In genomic region chr3:45838466-45838865, GRCh38 we compare ENCODE assay signal across 32 cellular contexts. TPM values are rescaled to one million over a fixed set of nuclear protein-coding genes. Genes with fewer than 3 reads are reported as not detected.
"Had no signal": no experiment of that assay in that cellular context is flagged by ENCODE, and none has a peak within 500 bp of the region (broad histone marks: within the 10 kb centered on the region; RNA-seq: fewer than 3 reads in every experiment).

No MANE protein-coding gene starts in this region.

- H3K4me1 Mint-ChIP-seq: activated T-helper 17 cell treated with anti-CD3 and anti-CD28 coated beads, Interleukin-2, amount 50 U/mL, for 72 hours had no signal

- DNase-seq: activated CD4-positive, alpha-beta T cell treated with anti-CD3 and anti-CD28 coated beads for 4 hours; activated CD4-positive, alpha-beta T cell treated with anti-CD3 and anti-CD28 coated beads, Interleukin-2, amount 50 U/mL, for 1 hour; activated CD4-positive, alpha-beta T cell treated with anti-CD3 and anti-CD28 coated beads, Interleukin-2, amount 50 U/mL, for 48 hours; activated CD4-positive, CD25-positive, alpha-beta regulatory T cell; activated CD4-positive, CD25-positive, alpha-beta regulatory T cell treated with anti-CD3 and anti-CD28 coated beads, Interleukin-2, amount 50 U/mL, for 72 hours; activated CD8-positive, alpha-beta memory T cell treated with anti-CD3 and anti-CD28 coated beads for 24 hours; activated CD8-positive, alpha-beta T cell treated with anti-CD3 and anti-CD28 coated beads for 36 hours; activated effector memory CD4-positive, alpha-beta T cell treated with Interleukin-2 at 50 U/mL for 16 hours; activated gamma-delta T cell treated with Interleukin-2 at 50 U/mL for 16 hours; activated naive CD4-positive, alpha-beta T cell treated with anti-CD3 and anti-CD28 coated beads, Interleukin-2, amount 50 U/mL, for 16 hours; activated naive CD4-positive, alpha-beta T cell treated with Interleukin-2 at 50 U/mL for 16 hours; activated T-cell treated with anti-CD3 and anti-CD28 coated beads, Interleukin-2, amount 50 U/mL, for 4 hours; amniotic stem cell; anterior cingulate cortex; brain microvascular endothelial cell; dorsolateral prefrontal cortex; effector memory CD4-positive, alpha-beta T cell; erythroblast; foreskin keratinocyte; gastrocnemius medialis; glutamatergic neuron; heart left ventricle; T-helper 2 cell had no signal

- H3K9me3 Mint-ChIP-seq: activated CD8-positive, alpha-beta T cell treated with anti-CD3 and anti-CD28 coated beads for 36 hours; activated T-cell treated with anti-CD3 and anti-CD28 coated beads, Interleukin-2, amount 50 U/mL, for 4 hours; activated T-helper 17 cell treated with anti-CD3 and anti-CD28 coated beads, Interleukin-2, amount 50 U/mL, for 72 hours; central memory CD8-positive, alpha-beta T cell; dendritic cell treated with granulocyte-macrophage colony-stimulating factor and Interleukin-4, amounts not matched to agents 40 ng/mL and 50 ng/mL, for 4 days had no signal

- H3K4me3 Mint-ChIP-seq: activated CD8-positive, alpha-beta T cell treated with anti-CD3 and anti-CD28 coated beads for 36 hours; activated naive CD8-positive, alpha-beta T cell; activated T-cell treated with anti-CD3 and anti-CD28 coated beads, Interleukin-2, amount 50 U/mL, for 4 hours; activated T-helper 17 cell treated with anti-CD3 and anti-CD28 coated beads, Interleukin-2, amount 50 U/mL, for 72 hours; central memory CD8-positive, alpha-beta T cell; dendritic cell treated with granulocyte-macrophage colony-stimulating factor and Interleukin-4, amounts not matched to agents 40 ng/mL and 50 ng/mL, for 4 days had no signal

- H3K27me3 Mint-ChIP-seq: activated CD8-positive, alpha-beta T cell treated with anti-CD3 and anti-CD28 coated beads for 36 hours; activated naive CD8-positive, alpha-beta T cell; activated T-helper 17 cell treated with anti-CD3 and anti-CD28 coated beads, Interleukin-2, amount 50 U/mL, for 72 hours; central memory CD8-positive, alpha-beta T cell had no signal

- H3K27ac Mint-ChIP-seq: activated CD8-positive, alpha-beta T cell treated with anti-CD3 and anti-CD28 coated beads for 36 hours; activated naive CD8-positive, alpha-beta T cell; activated T-helper 17 cell treated with anti-CD3 and anti-CD28 coated beads, Interleukin-2, amount 50 U/mL, for 72 hours; dendritic cell treated with granulocyte-macrophage colony-stimulating factor and Interleukin-4, amounts not matched to agents 40 ng/mL and 50 ng/mL, for 4 days had no signal

- ATAC-seq: activated CD8-positive, alpha-beta T cell treated with anti-CD3 and anti-CD28 coated beads for 36 hours; activated T-cell treated with anti-CD3 and anti-CD28 coated beads, Interleukin-2, amount 50 U/mL, for 4 hours; activated T-helper 17 cell treated with anti-CD3 and anti-CD28 coated beads, Interleukin-2, amount 50 U/mL, for 72 hours; foreskin keratinocyte; gastrocnemius medialis; heart left ventricle had no signal

RNA-seq across cellular contexts. Expression of gene SLC6A20, which starts 42.1 kb away (rescaled TPM):
- total RNA-seq: activated CD8-positive, alpha-beta T cell treated with anti-CD3 and anti-CD28 coated beads for 36 hours; activated T-cell treated with anti-CD3 and anti-CD28 coated beads, Interleukin-2, amount 50 U/mL, for 4 hours; activated T-helper 17 cell treated with anti-CD3 and anti-CD28 coated beads, Interleukin-2, amount 50 U/mL, for 72 hours; astrocyte; bronchial epithelial cell; cardiac septum; T-helper 1 cell treated with Interleukin-12 subunit alpha and Interleukin-12 subunit beta and Interleukin-4 antibody, amounts not matched to agents 30 ng/mL and 1 ng/mL, for 36 hours had no signal

RNA-seq across cellular contexts. Expression of gene CCR9, which starts 47.9 kb away (rescaled TPM):
- total RNA-seq: activated T-cell treated with anti-CD3 and anti-CD28 coated beads, Interleukin-2, amount 50 U/mL, for 4 hours; astrocyte; bronchial epithelial cell; cardiac septum; cerebellum; foreskin keratinocyte; heart left ventricle; T-helper 1 cell treated with Interleukin-12 subunit alpha and Interleukin-12 subunit beta and Interleukin-4 antibody, amounts not matched to agents 30 ng/mL and 1 ng/mL, for 36 hours had no signal
